7 cellular contexts compared by ENCODE assay signal in genomic region chr7:65814556-65815172, GRCh38. TPM values are rescaled to one million over a fixed set of nuclear protein-coding genes. Genes with fewer than 3 reads are reported as not detected.
A peak's percentile ranks its signal among the peaks of the same experiment; 100 is the strongest.
DNase-seq lines count a peak whose midpoint lies in the region; ATAC-seq, FAIRE-seq and TF ChIP-seq lines count a peak whose summit lies in the region.
"Not testable (repeated sequence)": the region's sequence is repeated elsewhere in the genome, so short reads cannot be mapped to it uniquely, and the experiment has no call there.

No MANE protein-coding gene starts in this region.

- H3K9ac ChIP-seq in PC-3 (ENCODE audit: low read length); K562 (ENCODE audit: insufficient read depth in 1 of 2, low read depth in 2 of 2, low read length in 2 of 2); fibroblast of lung (ENCODE audit: insufficient read depth, low read length): not testable (repeated sequence)

- H3K9me3 Mint-ChIP-seq in chondrocyte (ENCODE audit: low read depth), result not testable (repeated sequence)

- CTCF ChIA-PET in PC-3 (lab: Charles Lee); K562 (lab: Yijun Ruan, JAX; ENCODE audit: low intra/inter-chr PET ratio): not testable (repeated sequence)

- 43% methylated on average over 3 of the region's 3 CpGs for WGBS in K562 (ENCODE audit: insufficient coverage, low coverage, missing lambda C conversion rate)

- not testable (repeated sequence) for H3K4me1 ChIP-seq in PC-3 (ENCODE audit: insufficient read depth, low read length); K562 (replicated peaks in 1 of 2; ENCODE audit: control insufficient read depth in 2 of 2, insufficient read depth in 2 of 2, low read length in 2 of 2); fibroblast of lung (ENCODE audit: control insufficient read depth, extremely low read depth, insufficient read depth, low read length)

- not testable (repeated sequence) for H3K9me3 ChIP-seq in PC-3 (ENCODE audit: low read length); K562 (replicated peaks; ENCODE audit: control insufficient read depth, insufficient read depth, low read depth, low read length); fibroblast of lung (ENCODE audit: control insufficient read depth, insufficient read depth, low read depth, low read length)

- H3K79me2 ChIP-seq in PC-3 (ENCODE audit: low read length); K562 (ENCODE audit: control insufficient read depth, insufficient read depth, low read length); fibroblast of lung (ENCODE audit: control insufficient read depth, insufficient read depth, low read length): not testable (repeated sequence)

- H3K4me1 Mint-ChIP-seq in chondrocyte (ENCODE audit: low read depth), result peaks cover 11% of the 10 kb centered on the region

- not testable (repeated sequence) for H3K36me3 ChIP-seq in PC-3 (ENCODE audit: low read depth, low read length); K562 (ENCODE audit: control insufficient read depth, insufficient read depth, low read length); fibroblast of lung (ENCODE audit: control insufficient read depth, insufficient read depth, low read length)

- in situ Hi-C loops in K562 (cut with MboI), result not testable (repeated sequence)

- TF ChIP-seq RAD21 in K562 (CRISPR knock-in tag; conservative IDR thresholded peaks at IDR 0.05 in 1 of 2, IDR thresholded peaks at IDR 0.05 in 1 of 2), result not testable (repeated sequence)

- H3F3A ChIP-seq in PC-3 (ENCODE audit: low read length, unreplicated experiment), result not testable (repeated sequence)

- not testable (repeated sequence) for TF ChIP-seq POLR2A in K562 (conservative IDR thresholded peaks at IDR 0.05)

- intact Hi-C loops in PC-3 (cut with micrococcal nuclease); K562 (cut with micrococcal nuclease): not testable (repeated sequence)

- POLR2A ChIA-PET in PC-3 (lab: Charles Lee; ENCODE audit: unreplicated experiment), result interaction anchor here (0.6 kb wide), 2 partner anchors 22 to 63 kb away, joined by 3 to 9 read pairs; no protein-coding TSS in a partner anchor
- POLR2A ChIA-PET in K562 (lab: Yijun Ruan, JAX), result interaction anchor here (1.5 kb wide), 1 partner anchor 9 kb away, joined by 4 read pairs; no protein-coding TSS in a partner anchor

- not testable (repeated sequence) for H3K36me3 Mint-ChIP-seq in chondrocyte (ENCODE audit: low read depth)

- TF ChIP-seq CTCF in PC-3 (conservative IDR thresholded peaks at IDR 0.05; ENCODE audit: low read depth, low read length); K562 (IDR thresholded peaks at IDR 0.05 in 2 of 3, conservative IDR thresholded peaks at IDR 0.05 in 1 of 3; ENCODE audit: insufficient read depth in 2 of 3, low read depth in 1 of 3, low read length in 3 of 3); chondrocyte (IDR thresholded peaks at IDR 0.05); fibroblast of lung (conservative IDR thresholded peaks at IDR 0.05 in 1 of 2, IDR thresholded peaks at IDR 0.05 in 1 of 2; ENCODE audit: low read depth in 1 of 2, low read length in 2 of 2); foreskin fibroblast (IDR thresholded peaks at IDR 0.05; ENCODE audit: low read depth, low read length): not testable (repeated sequence)

- not testable (repeated sequence) for BruUV-seq in PC-3 (replicated peaks; lab: Mats Ljungman, UMichigan); K562 (replicated peaks; lab: Mats Ljungman, UMichigan)

- not testable (repeated sequence) for H3K9me2 ChIP-seq in PC-3 (replicated peaks; ENCODE audit: low read length)

- H2AFZ ChIP-seq in PC-3 (ENCODE audit: low read length); K562 (ENCODE audit: low read depth, low read length); fibroblast of lung (ENCODE audit: low read length): not testable (repeated sequence)

- peak; percentile 51 for ATAC-seq in PC-3
- ATAC-seq in K562, result not testable (repeated sequence)

- not testable (repeated sequence) for H3K4me3 Mint-ChIP-seq in chondrocyte (ENCODE audit: unreplicated experiment)

- FAIRE-seq in K562 (lab: Jason Lieb, UNC), result not testable (repeated sequence)

- TF ChIP-seq EP300 in K562 (IDR thresholded peaks at IDR 0.05; ENCODE audit: low read length), result not testable (repeated sequence)

- not testable (repeated sequence) for H4K20me1 ChIP-seq in PC-3 (ENCODE audit: low read length); K562 (replicated peaks; ENCODE audit: control insufficient read depth, insufficient read depth, low read length); fibroblast of lung (ENCODE audit: control insufficient read depth, extremely low read depth, insufficient read depth, low read length)

- peak overlapping the region; percentile 63 for H3K27ac Mint-ChIP-seq in chondrocyte (ENCODE audit: unreplicated experiment)

- not testable (repeated sequence) for H3K27ac ChIP-seq in PC-3 (ENCODE audit: low read length); K562 (ENCODE audit: extremely low read depth, low read depth, low read length); fibroblast of lung (ENCODE audit: insufficient read depth, low read length)

- H3K4me2 ChIP-seq in PC-3 (ENCODE audit: low read length); K562 (ENCODE audit: insufficient read depth, low read length); fibroblast of lung (ENCODE audit: extremely low read depth, insufficient read depth, low read length): not testable (repeated sequence)

- not testable (repeated sequence) for H3K4me3 ChIP-seq in PC-3 (ENCODE audit: low read length); K562; fibroblast of lung (replicated peaks in 1 of 4; ENCODE audit: control extremely low read depth in 1 of 4, insufficient read depth in 1 of 4, low read depth in 3 of 4, low read length in 4 of 4); foreskin fibroblast (ENCODE audit: low read depth in 1 of 2, low read length in 2 of 2)

- DNase-seq in EH (ENCODE audit: low read depth) (peak; percentile 47), HS-27A (ENCODE audit: low read depth) (peak; percentile 33), PC-3 (peak; percentile 36), fibroblast of lung (ENCODE audit: low read depth in 2 of 2) (peak; percentile 44 to 63), foreskin fibroblast (peak; percentile 30 to 37)
- DNase-seq in K562 (ENCODE audit: extremely low read depth in 1 of 4, low spot score in 3 of 4); chondrocyte (ENCODE audit: low spot score): not testable (repeated sequence)

- not testable (repeated sequence) for H3K27me3 ChIP-seq in PC-3 (ENCODE audit: low read length); K562 (ENCODE audit: control insufficient read depth in 2 of 2, insufficient read depth in 2 of 2, low read length in 2 of 2); fibroblast of lung (ENCODE audit: control insufficient read depth, insufficient read depth, low read length)

- H3K9me1 ChIP-seq in K562 (ENCODE audit: control insufficient read depth, insufficient read depth, low read length), result not testable (repeated sequence)

- H3K27me3 Mint-ChIP-seq in chondrocyte (ENCODE audit: low read depth), result not testable (repeated sequence)

TF ChIP-seq in K562, 482 proteins besides CTCF, POLR2A, EP300 and RAD21:
- TF ChIP-seq RBM25 (IDR thresholded peaks at IDR 0.05; ENCODE audit: low read depth, low read length, severe bottlenecking), result peak; percentile 88

RNA-seq across cellular contexts. Expression of gene VKORC1L1, which starts 58.2 kb away (rescaled TPM):
- total RNA-seq in PC-3 (2014; rRNA removed), result 7.6 and 9.4 TPM in 2 replicates
- total RNA-seq in K562 (2011; cell fraction: chromatin; rRNA removed; ENCODE audit: low replicate concordance), result 18.7 and 31.0 TPM in 2 replicates
- total RNA-seq in K562 (2011; cell fraction: nucleolus; rRNA removed), result 17.2 and 18.3 TPM in 2 replicates
- total RNA-seq in K562 (2011; cell fraction: nucleoplasm; rRNA removed), result 35.9 and 64.1 TPM in 2 replicates
- 12.1 and 17.4 TPM in 2 replicates for total RNA-seq in K562 (2014; rRNA removed)
- total RNA-seq in K562 (2014; rRNA removed; fragmentation: Illumina TruSeq; extraction: Trizol), result 19.2 and 19.3 TPM in 2 replicates
- total RNA-seq in K562 (2015; rRNA removed; fragmentation: Illumina TruSeq; extraction: Trizol), result 17.6 and 18.5 TPM in 2 replicates
- total RNA-seq in K562 (2021), result 31.5 and 34.3 TPM in 2 replicates
- polyA plus RNA-seq in K562 (2011; rRNA removed), result 20.1 and 32.9 TPM in 2 replicates
- polyA plus RNA-seq in K562 (2011; cell fraction: cytosol; rRNA removed), result 14.9 and 17.2 TPM in 2 replicates
- polyA plus RNA-seq in K562 (2011; cell fraction: nucleus; rRNA removed), result 4.8 and 6.6 TPM in 2 replicates
- 19.8 and 23.8 TPM in 2 replicates for polyA plus RNA-seq in K562 (2012)
- 31.6 and 36.5 TPM in 2 replicates for polyA plus RNA-seq in K562 (2014; fragmentation: Illumina TruSeq; extraction: Trizol)
- 1 to 10 TPM; 6.8 to 8.1 TPM for polyA plus RNA-seq in K562 (2014; fragmentation: Nextera tagmentation; extraction: Ambion mirVana)
- 21.0 and 30.3 TPM in 2 replicates for polyA plus RNA-seq in K562 (2014; rRNA removed)
- polyA minus RNA-seq in K562 (2011; rRNA and poly(A)+ RNA removed), result 24.5 and 35.4 TPM in 2 replicates
- 11.2 and 18.7 TPM in 2 replicates for polyA minus RNA-seq in K562 (2011; cell fraction: cytosol; rRNA and poly(A)+ RNA removed)
- polyA minus RNA-seq in K562 (2011; cell fraction: nucleus; rRNA and poly(A)+ RNA removed), result 3.1 and 3.7 TPM in 2 replicates
- total RNA-seq in chondrocyte, result 29.2 to 32.5 TPM (median 31.8 TPM) in 3 replicates
- total RNA-seq in fibroblast of lung, result 11.3 and 12.7 TPM in 2 replicates
- 20.0 and 24.2 TPM in 2 replicates for polyA plus RNA-seq in fibroblast of lung
- polyA plus RNA-seq in fibroblast of lung (2012), result 17.6 and 21.4 TPM in 2 replicates
- polyA minus RNA-seq in fibroblast of lung (ENCODE audit: low replicate concordance), result 28.0 and 44.2 TPM in 2 replicates
